4 cellular contexts compared by ENCODE assay signal in the genomic region with DNA sequence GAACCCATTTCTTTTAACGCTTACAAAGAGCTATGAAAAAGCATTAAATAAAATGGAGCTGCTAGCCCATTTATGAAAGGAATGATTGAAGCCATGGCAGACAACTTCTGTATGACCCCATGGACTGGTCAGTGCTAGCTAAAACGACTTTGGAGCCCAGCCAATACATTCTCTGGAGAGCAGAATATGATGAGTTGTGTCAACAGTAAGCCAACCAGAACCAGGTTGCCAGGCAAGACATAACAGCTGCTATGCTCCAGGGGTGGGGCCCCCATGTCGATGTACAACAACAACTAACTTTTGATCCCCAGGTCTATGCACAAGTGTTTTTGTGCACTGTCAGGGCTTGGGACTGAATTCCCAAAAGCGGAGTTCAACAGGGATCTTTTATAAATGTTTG.
TF ChIP-seq lines count a peak whose summit lies in the region.

No MANE protein-coding gene starts in this region.

TF ChIP-seq in SK-N-SH, 30 proteins besides CTCF, POLR2A, EP300 and RAD21:
- no peak for TF ChIP-seq CHD2 (IDR thresholded peaks at IDR 0.05; ENCODE audit: low read length, partially characterized antibody)
- 0 out of 2 replicates have a peak, but pooled peaks have one; percentile 30 for TF ChIP-seq RFX5 (IDR thresholded peaks at IDR 0.05; ENCODE audit: low read length)

TF ChIP-seq in SK-N-SH treated with all-trans-retinoic acid at 6 μM for 48 hours, 23 proteins besides CTCF, POLR2A, EP300 and RAD21:
- TF ChIP-seq TCF4 (CRISPR knock-in tag; IDR thresholded peaks at IDR 0.05; ENCODE audit: borderline replicate concordance) (no peak), ZNF8 (CRISPR knock-in tag; IDR thresholded peaks at IDR 0.05) (no peak), ZFP3 (CRISPR knock-in tag; IDR thresholded peaks at IDR 0.05) (no peak), ZNF565 (CRISPR knock-in tag; conservative IDR thresholded peaks at IDR 0.05; ENCODE audit: low read depth) (no peak), OSR1 (CRISPR knock-in tag; IDR thresholded peaks at IDR 0.05) (no peak)

TF ChIP-seq in K562, 482 proteins besides CTCF, POLR2A, EP300 and RAD21:
- TF ChIP-seq ZNF143 (CRISPR knock-in tag; IDR thresholded peaks at IDR 0.05) (no peak), RFX5 (IDR thresholded peaks at IDR 0.05; ENCODE audit: low read depth, low read length) (peak; percentile 73; the same call in 1 of the 2 replicates)

TF ChIP-seq in HEK293T, 16 proteins besides CTCF, POLR2A, EP300 and RAD21:
- TF ChIP-seq TARDBP (IDR thresholded peaks at IDR 0.05) (no peak), SUZ12 (IDR thresholded peaks at IDR 0.05) (no peak), FOXA1 (IDR thresholded peaks at IDR 0.05) (no peak), NFRKB (IDR thresholded peaks at IDR 0.05) (no peak), HDGF (IDR thresholded peaks at IDR 0.05; ENCODE audit: borderline replicate concordance) (no peak), ARNT (IDR thresholded peaks at IDR 0.05) (no peak), LEF1 (IDR thresholded peaks at IDR 0.05; ENCODE audit: borderline replicate concordance) (no peak), PKNOX1 (IDR thresholded peaks at IDR 0.05) (no peak), ZNF384 (IDR thresholded peaks at IDR 0.05) (no peak), FOXM1 (IDR thresholded peaks at IDR 0.05; ENCODE audit: borderline replicate concordance) (no peak), SP1 (IDR thresholded peaks at IDR 0.05) (no peak), FOXK2 (IDR thresholded peaks at IDR 0.05) (no peak), L3MBTL2 (conservative IDR thresholded peaks at IDR 0.05) (no peak), BHLHE40 (IDR thresholded peaks at IDR 0.05; ENCODE audit: borderline replicate concordance) (no peak), CTBP1 (IDR thresholded peaks at IDR 0.05; ENCODE audit: borderline replicate concordance) (no peak), ELF4 (IDR thresholded peaks at IDR 0.05) (no peak)
